ENCODE assay signal across 20 cellular contexts in genomic region chr7:3206101-3206500, GRCh38.
"Had no signal": no experiment of that assay in that cellular context is flagged by ENCODE, and none has a peak within 500 bp of the region (broad histone marks: within the 10 kb centered on the region; RNA-seq: fewer than 3 reads in every experiment).

No MANE protein-coding gene starts in this region.

- H3K4me3 Mint-ChIP-seq: effector memory CD8-positive, alpha-beta T cell; naive thymus-derived CD4-positive, alpha-beta T cell; stimulated activated naive B cell treated with anti-CD40 and anti-IgM and Interleukin-4, amounts not matched to agents 10 μg/mL and 1 μg/mL and 100 μg/mL, for 72 hours; stimulated activated naive CD8-positive, alpha-beta T cell treated with anti-CD3 and anti-CD28 coated beads, Interleukin-15, Interleukin-2, amounts not matched to agents 100 ng/mL and 50 ng/mL, for 24 hours had no signal

- H3K9me3 Mint-ChIP-seq: effector memory CD8-positive, alpha-beta T cell; naive thymus-derived CD4-positive, alpha-beta T cell; stimulated activated naive B cell treated with anti-CD40 and anti-IgM and Interleukin-4, amounts not matched to agents 10 μg/mL and 1 μg/mL and 100 μg/mL, for 72 hours; stimulated activated naive CD8-positive, alpha-beta T cell treated with anti-CD3 and anti-CD28 coated beads, Interleukin-15, Interleukin-2, amounts not matched to agents 100 ng/mL and 50 ng/mL, for 24 hours had no signal

- ATAC-seq: effector memory CD8-positive, alpha-beta T cell; gastroesophageal sphincter; heart left ventricle; left colon; naive thymus-derived CD4-positive, alpha-beta T cell; psoas muscle; right cardiac atrium; stimulated activated naive B cell treated with anti-CD40 and anti-IgM and Interleukin-4, amounts not matched to agents 10 μg/mL and 1 μg/mL and 100 μg/mL, for 72 hours had no signal

- DNase-seq: dermis blood vessel endothelial cell; effector memory CD8-positive, alpha-beta T cell; foreskin fibroblast; kidney glomerular epithelial cell; left colon; mesenchymal stem cell; midbrain; naive thymus-derived CD4-positive, alpha-beta T cell; occipital lobe; ovary; posterior cingulate gyrus; psoas muscle; right cardiac atrium; stimulated activated CD4-positive, alpha-beta T cell treated with anti-CD3 and anti-CD28 coated beads, Interleukin-15, amount 100 ng/mL, for 24 hours; stimulated activated CD4-positive, alpha-beta T cell treated with anti-CD3 and anti-CD28 coated beads, Interleukin-2, amount 100 ng/mL, for 48 hours; stimulated activated naive B cell treated with anti-CD40 and anti-IgM and Interleukin-4, amounts not matched to agents 10 μg/mL and 1 μg/mL and 100 μg/mL, for 72 hours; trophoblast cell had no signal

- H3K36me3 Mint-ChIP-seq: naive thymus-derived CD4-positive, alpha-beta T cell; stimulated activated naive B cell treated with anti-CD40 and anti-IgM and Interleukin-4, amounts not matched to agents 10 μg/mL and 1 μg/mL and 100 μg/mL, for 72 hours had no signal

- H3K27ac Mint-ChIP-seq: effector memory CD8-positive, alpha-beta T cell; stimulated activated naive B cell treated with anti-CD40 and anti-IgM and Interleukin-4, amounts not matched to agents 10 μg/mL and 1 μg/mL and 100 μg/mL, for 72 hours; stimulated activated naive CD8-positive, alpha-beta T cell treated with anti-CD3 and anti-CD28 coated beads, Interleukin-15, Interleukin-2, amounts not matched to agents 100 ng/mL and 50 ng/mL, for 24 hours had no signal

- H3K27me3 Mint-ChIP-seq: stimulated activated naive CD8-positive, alpha-beta T cell treated with anti-CD3 and anti-CD28 coated beads, Interleukin-15, Interleukin-2, amounts not matched to agents 100 ng/mL and 50 ng/mL, for 24 hours had no signal
